Comparison of ENCODE assay signal across 31 cellular contexts in the genomic region with DNA sequence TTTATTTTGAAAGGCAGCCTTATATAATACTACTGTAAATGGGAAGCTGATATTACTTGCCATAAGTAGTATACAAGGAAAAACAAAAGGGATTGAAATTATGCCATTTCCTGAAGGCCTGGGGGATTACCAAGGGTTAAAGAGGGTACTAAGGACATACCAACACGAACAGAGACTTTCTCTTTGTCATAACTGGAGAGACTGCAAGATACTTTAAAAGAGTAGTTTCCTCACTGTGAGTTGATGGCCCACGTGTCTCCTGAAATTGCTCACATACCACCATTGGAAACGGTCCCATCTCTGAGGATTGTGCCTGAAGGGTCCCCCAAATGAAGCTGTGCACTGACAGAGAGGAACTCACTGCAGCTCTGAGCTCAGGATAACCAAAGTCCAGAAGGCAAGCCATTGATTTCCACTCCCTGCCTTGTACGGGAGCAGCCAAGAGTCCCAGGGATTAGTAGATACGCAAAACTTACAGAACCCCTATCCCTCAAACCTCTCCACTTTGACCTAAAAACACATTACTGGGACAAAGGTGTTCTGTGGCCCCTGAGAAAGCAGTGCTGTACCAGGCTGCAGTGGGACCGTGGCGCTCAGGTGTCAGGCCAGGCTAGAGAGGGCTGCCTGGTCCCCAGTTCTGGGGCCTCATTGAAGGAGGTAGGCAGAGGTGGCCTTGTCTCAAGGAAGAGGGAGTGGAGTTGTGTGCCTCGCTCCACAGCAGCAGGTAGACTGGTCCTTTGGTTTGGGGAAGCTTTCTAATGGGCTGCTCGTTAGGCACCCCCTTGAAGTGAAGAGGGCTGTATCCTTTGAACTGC. TPM values are rescaled to one million over a fixed set of nuclear protein-coding genes. Genes with fewer than 3 reads are reported as not detected.
DNase-seq lines count a peak whose midpoint lies in the region; ATAC-seq and TF ChIP-seq lines count a peak whose summit lies in the region.
"Had no signal": no experiment of that assay in that cellular context is flagged by ENCODE, and none has a peak within 500 bp of the region (broad histone marks: within the 10 kb centered on the region; RNA-seq: fewer than 3 reads in every experiment).

No MANE protein-coding gene starts in this region.

- ATAC-seq in activated naive CD4-positive, alpha-beta T cell treated with anti-CD3 and anti-CD28 coated beads, Interleukin-2, amount 50 U/mL, for 72 hours: peak in 1 of 2 donors; percentile 71
- ATAC-seq: left colon had no signal

- no peaks in the 10 kb centered on the region for H3K9me3 ChIP-seq in H9 (ENCODE audit: control insufficient read depth, low read depth, low read length)
- H3K9me3 ChIP-seq: esophagus muscularis mucosa, transverse colon had no signal

- H3K9ac ChIP-seq in H9 (ENCODE audit: extremely low read depth, insufficient read length, low read length): no peak overlapping the region

- H3K4ac ChIP-seq in H9 (ENCODE audit: low read depth, low read length): no peak overlapping the region

- TF ChIP-seq CTCF in H9 (conservative IDR thresholded peaks at IDR 0.05): no peak
- TF ChIP-seq CTCF in chondrocyte (IDR thresholded peaks at IDR 0.05): no peak

- CTCF ChIA-PET in activated naive CD4-positive, alpha-beta T cell treated with anti-CD3 and anti-CD28 coated beads, Interleukin-2, amount 10 ng/mL, durations not matched to agents 7 days and 5 days (lab: Charles Lee): interaction anchor here (0.7 to 2.3 kb wide), 2 partner anchors 23 to 458 kb away, joined by 3 to 8 read pairs; no protein-coding TSS in a partner anchor

- no peak overlapping the region for H4K8ac ChIP-seq in H9 (replicated peaks; ENCODE audit: insufficient read length, low read depth, low read length)

- peak overlapping the region; percentile 26 to 73 for H3K27ac Mint-ChIP-seq in activated naive CD4-positive, alpha-beta T cell treated with anti-CD3 and anti-CD28 coated beads, Interleukin-2, amount 50 U/mL, for 72 hours
- H3K27ac Mint-ChIP-seq in activated naive CD4-positive, alpha-beta T cell treated with anti-CD3 and anti-CD28 coated beads, Interleukin-2, amount 10 ng/mL, durations not matched to agents 7 days and 5 days: no peak overlapping the region
- peak overlapping the region; percentile 33 to 59 (median 41); a peak in 3 of 7 replicates for H3K27ac Mint-ChIP-seq in H9
- H3K27ac Mint-ChIP-seq in chondrocyte (ENCODE audit: unreplicated experiment): no peak overlapping the region
- H3K27ac Mint-ChIP-seq: B cell; dendritic cell treated with granulocyte-macrophage colony-stimulating factor and Interleukin-4, amounts not matched to agents 40 ng/mL and 50 ng/mL, for 4 days; endodermal cell had no signal

- H3K27me3 ChIP-seq in H9 (ENCODE audit: insufficient read depth, low read length): no peaks in the 10 kb centered on the region
- H3K27me3 ChIP-seq: esophagus muscularis mucosa, transverse colon had no signal

- H3K23me2 ChIP-seq in H9 (ENCODE audit: insufficient read length, low read depth, low read length, poor library complexity, severe bottlenecking): no peaks in the 10 kb centered on the region

- peaks cover 0 to 6% of the 10 kb centered on the region in 2 donors for H3K36me3 Mint-ChIP-seq in activated naive CD4-positive, alpha-beta T cell treated with anti-CD3 and anti-CD28 coated beads, Interleukin-2, amount 50 U/mL, for 72 hours
- peaks cover 21% of the 10 kb centered on the region for H3K36me3 Mint-ChIP-seq in activated naive CD4-positive, alpha-beta T cell treated with anti-CD3 and anti-CD28 coated beads, Interleukin-2, amount 10 ng/mL, durations not matched to agents 7 days and 5 days
- H3K36me3 Mint-ChIP-seq in H9 (ENCODE audit: insufficient read depth in 1 of 3, low read depth in 3 of 3) (peaks cover 30 to 46% (median 45%) of the 10 kb centered on the region in 3 experiments; a peak in 6 of 7 replicates), chondrocyte (ENCODE audit: low read depth) (peaks cover 19% of the 10 kb centered on the region)

- no peak overlapping the region for H4K5ac ChIP-seq in H9 (ENCODE audit: insufficient read length, low read depth, low read length)

- H3K4me1 ChIP-seq in H9 (ENCODE audit: insufficient read depth, low read length): no peaks in the 10 kb centered on the region
- H3K4me1 ChIP-seq: esophagus muscularis mucosa had no signal

- H2BK5ac ChIP-seq in H9 (ENCODE audit: insufficient read length, low read length): no peak overlapping the region

- intact Hi-C loops in posterior vena cava (cut with DNase I) (no loop called here), head of caudate nucleus (cut with DNase I) (no loop called here)

- H3K4me2 ChIP-seq in H9 (ENCODE audit: insufficient read depth, insufficient read length, low read length): no peak overlapping the region

- H3K27me3 Mint-ChIP-seq in activated naive CD4-positive, alpha-beta T cell treated with anti-CD3 and anti-CD28 coated beads, Interleukin-2, amount 10 ng/mL, durations not matched to agents 7 days and 5 days: no peaks in the 10 kb centered on the region
- H3K27me3 Mint-ChIP-seq in H9 (ENCODE audit: low read depth) (no peaks in the 10 kb centered on the region), chondrocyte (ENCODE audit: low read depth) (no peaks in the 10 kb centered on the region)
- H3K27me3 Mint-ChIP-seq: B cell; dendritic cell treated with granulocyte-macrophage colony-stimulating factor and Interleukin-4, amounts not matched to agents 40 ng/mL and 50 ng/mL, for 4 days had no signal

- no peak overlapping the region for H2AFZ ChIP-seq in H9 (ENCODE audit: low read length)

- no peak overlapping the region for H3K56ac ChIP-seq in H9 (ENCODE audit: insufficient read length, low read depth, low read length)

- H2AK5ac ChIP-seq in H9 (ENCODE audit: insufficient read length, low read length): no peak overlapping the region

- no peaks in the 10 kb centered on the region for H3K4me1 Mint-ChIP-seq in activated naive CD4-positive, alpha-beta T cell treated with anti-CD3 and anti-CD28 coated beads, Interleukin-2, amount 10 ng/mL, durations not matched to agents 7 days and 5 days
- H3K4me1 Mint-ChIP-seq in H9 (peaks cover 4 to 9% of the 10 kb centered on the region in 2 experiments; a peak in 1 of 4 replicates), chondrocyte (ENCODE audit: low read depth) (no peaks in the 10 kb centered on the region)
- H3K4me1 Mint-ChIP-seq: B cell had no signal

- H2BK20ac ChIP-seq in H9 (ENCODE audit: low read depth, low read length, poor library complexity, severe bottlenecking): no peak overlapping the region

- H3K79me1 ChIP-seq in H9 (ENCODE audit: insufficient read depth, low read depth, low read length, poor library complexity, severe bottlenecking): no peaks in the 10 kb centered on the region

- H4K91ac ChIP-seq in H9 (ENCODE audit: insufficient read length, low read depth, low read length): no peak overlapping the region

- no peak overlapping the region for H3K27ac ChIP-seq in H9 (ENCODE audit: insufficient read length, low read depth, low read length)
- H3K27ac ChIP-seq: esophagus muscularis mucosa, SK-N-MC, skin epidermis, transverse colon had no signal

- H3K14ac ChIP-seq in H9 (ENCODE audit: insufficient read depth, low read length): no peak overlapping the region

- no CpG with 5 or more reads among the region's 9 CpGs for WGBS in H9 (ENCODE audit: extremely low coverage, insufficient read length, low lambda C conversion rate)

- no peak overlapping the region for H2BK12ac ChIP-seq in H9 (ENCODE audit: insufficient read length, low read depth, low read length)

- no peak overlapping the region for H3K23ac ChIP-seq in H9 (ENCODE audit: insufficient read length, low read depth, low read length)

- H3K79me2 ChIP-seq in H9 (ENCODE audit: insufficient read depth, low read length): no peaks in the 10 kb centered on the region

- H4K20me1 ChIP-seq in H9 (ENCODE audit: control insufficient read depth, insufficient read depth, insufficient read length): no peaks in the 10 kb centered on the region

- H3K18ac ChIP-seq in H9 (ENCODE audit: insufficient read length, low read depth, low read length): no peak overlapping the region

- no peak overlapping the region for H2BK15ac ChIP-seq in H9 (ENCODE audit: low read depth, low read length)

- no peak overlapping the region for H3K4me3 Mint-ChIP-seq in activated naive CD4-positive, alpha-beta T cell treated with anti-CD3 and anti-CD28 coated beads, Interleukin-2, amount 10 ng/mL, durations not matched to agents 7 days and 5 days
- no peak overlapping the region for H3K4me3 Mint-ChIP-seq in H9
- no peak overlapping the region for H3K4me3 Mint-ChIP-seq in chondrocyte (ENCODE audit: unreplicated experiment)
- H3K4me3 Mint-ChIP-seq: B cell; dendritic cell treated with granulocyte-macrophage colony-stimulating factor and Interleukin-4, amounts not matched to agents 40 ng/mL and 50 ng/mL, for 4 days; endodermal cell had no signal

- H2BK120ac ChIP-seq in H9 (ENCODE audit: low read depth, low read length, poor library complexity, severe bottlenecking): no peak overlapping the region

- no peak for DNase-seq in activated naive CD4-positive, alpha-beta T cell treated with anti-CD3 and anti-CD28 coated beads, Interleukin-2, amount 50 U/mL, for 72 hours (ENCODE audit: low spot score in 2 of 2)
- no peak for DNase-seq in activated naive CD4-positive, alpha-beta T cell treated with anti-CD3 and anti-CD28 coated beads, Interleukin-2, amount 10 ng/mL, durations not matched to agents 7 days and 5 days
- DNase-seq in H9: no peak
- peak; percentile 62 for DNase-seq in chondrocyte (ENCODE audit: low spot score)
- peak; percentile 52 for DNase-seq in posterior vena cava (ENCODE audit: low spot score)
- DNase-seq in NCI-H1417 treated with DMSO at 0.1 percent for 48 hours (lab: John Stamatoyannopoulos, UW): no peak
- no peak for DNase-seq in head of caudate nucleus
- DNase-seq in iPS-NIHi11 (ENCODE audit: low spot score): no peak
- DNase-seq: activated CD4-positive, alpha-beta T cell treated with anti-CD3 and anti-CD28 coated beads for 1 hour; activated CD8-positive, alpha-beta memory T cell treated with anti-CD3 and anti-CD28 coated beads for 24 hours; activated naive CD4-positive, alpha-beta T cell; activated T-cell treated with anti-CD3 and anti-CD28 coated beads, Interleukin-2, amount 50 U/mL, for 1 hour; amniotic stem cell; COR-L47; DMS79; endodermal cell; foreskin melanocyte; GF-D8; left colon; mesendoderm; NCI-H1092 treated with DMSO at 0.1 percent for 48 hours; NCI-H2029; NCI-H748 treated with DMSO at 0.1 percent for 48 hours; occipital lobe; stimulated activated CD8-positive, alpha-beta memory T cell treated with anti-CD3 and anti-CD28 coated beads, Interleukin-4, amount 100 ng/mL, for 48 hours; transverse colon had no signal

- no peak overlapping the region for H3T11ph ChIP-seq in H9 (ENCODE audit: low read length)

- H3K9me3 Mint-ChIP-seq in activated naive CD4-positive, alpha-beta T cell treated with anti-CD3 and anti-CD28 coated beads, Interleukin-2, amount 50 U/mL, for 72 hours: no peaks in the 10 kb centered on the region
- H3K9me3 Mint-ChIP-seq in activated naive CD4-positive, alpha-beta T cell treated with anti-CD3 and anti-CD28 coated beads, Interleukin-2, amount 10 ng/mL, durations not matched to agents 7 days and 5 days: no peaks in the 10 kb centered on the region
- no peaks in the 10 kb centered on the region for H3K9me3 Mint-ChIP-seq in H9
- H3K9me3 Mint-ChIP-seq in chondrocyte (ENCODE audit: low read depth): no peaks in the 10 kb centered on the region
- H3K9me3 Mint-ChIP-seq: dendritic cell treated with granulocyte-macrophage colony-stimulating factor and Interleukin-4, amounts not matched to agents 40 ng/mL and 50 ng/mL, for 4 days; endodermal cell had no signal

RNA-seq across cellular contexts. Expression of a gene that starts 15.2 kb away (rescaled TPM):
- 10 to 100 TPM; 14.6 to 37.7 TPM for total RNA-seq in activated naive CD4-positive, alpha-beta T cell treated with anti-CD3 and anti-CD28 coated beads, Interleukin-2, amount 50 U/mL, for 72 hours
- 27.3 and 29.3 TPM in 2 replicates for total RNA-seq in H9 (2021)
- total RNA-seq in chondrocyte: 16.2 to 24.7 TPM (median 17.2 TPM) in 3 replicates
- total RNA-seq in posterior vena cava: 10 to 100 TPM; 14.3 to 18.0 TPM

RNA-seq across cellular contexts. Expression of a gene that starts 46.5 kb away (rescaled TPM):
- under 1 TPM in 1 of 2 donors, not detected in 1; 0.43 TPM for total RNA-seq in activated naive CD4-positive, alpha-beta T cell treated with anti-CD3 and anti-CD28 coated beads, Interleukin-2, amount 50 U/mL, for 72 hours
- total RNA-seq in H9 (2021): 317 and 320 TPM in 2 replicates
- 109 to 119 TPM (median 117 TPM) in 3 replicates for total RNA-seq in chondrocyte
- total RNA-seq in posterior vena cava: 1 to 10 TPM; 3.0 to 5.7 TPM
- total RNA-seq: B cell had no signal

Comparison
In these comparisons a context has a peak if more than half of its experiments do, and no peak if none do; other contexts are left out.
1. H3K27ac Mint-ChIP-seq: peak in activated naive CD4-positive, alpha-beta T cell treated with anti-CD3 and anti-CD28 coated beads, Interleukin-2, amount 50 U/mL, for 72 hours (2 of 2) and H9 (3 of 3); none in activated naive CD4-positive, alpha-beta T cell treated with anti-CD3 and anti-CD28 coated beads, Interleukin-2, amount 10 ng/mL, durations not matched to agents 7 days and 5 days (single experiment) and chondrocyte (single experiment).
2. DNase-seq: peak in chondrocyte (single experiment) and posterior vena cava (single experiment); none in activated naive CD4-positive, alpha-beta T cell treated with anti-CD3 and anti-CD28 coated beads, Interleukin-2, amount 50 U/mL, for 72 hours (0 of 2), activated naive CD4-positive, alpha-beta T cell treated with anti-CD3 and anti-CD28 coated beads, Interleukin-2, amount 10 ng/mL, durations not matched to agents 7 days and 5 days (single experiment), H9 (single experiment), NCI-H1417 treated with DMSO at 0.1 percent for 48 hours (single experiment), head of caudate nucleus (0 of 42) and iPS-NIHi11 (single experiment).
3. RNA of a gene that starts 46.5 kb away (total RNA-seq): 317 to 320 TPM in H9 and 109 to 119 TPM in chondrocyte; 3.0 to 5.7 TPM in posterior vena cava and 0.43 TPM in activated naive CD4-positive, alpha-beta T cell treated with anti-CD3 and anti-CD28 coated beads, Interleukin-2, amount 50 U/mL, for 72 hours; every median in the first group is over 10 times any median in the second.